ENCODE assay signal across 8 cellular contexts in the genomic region with DNA sequence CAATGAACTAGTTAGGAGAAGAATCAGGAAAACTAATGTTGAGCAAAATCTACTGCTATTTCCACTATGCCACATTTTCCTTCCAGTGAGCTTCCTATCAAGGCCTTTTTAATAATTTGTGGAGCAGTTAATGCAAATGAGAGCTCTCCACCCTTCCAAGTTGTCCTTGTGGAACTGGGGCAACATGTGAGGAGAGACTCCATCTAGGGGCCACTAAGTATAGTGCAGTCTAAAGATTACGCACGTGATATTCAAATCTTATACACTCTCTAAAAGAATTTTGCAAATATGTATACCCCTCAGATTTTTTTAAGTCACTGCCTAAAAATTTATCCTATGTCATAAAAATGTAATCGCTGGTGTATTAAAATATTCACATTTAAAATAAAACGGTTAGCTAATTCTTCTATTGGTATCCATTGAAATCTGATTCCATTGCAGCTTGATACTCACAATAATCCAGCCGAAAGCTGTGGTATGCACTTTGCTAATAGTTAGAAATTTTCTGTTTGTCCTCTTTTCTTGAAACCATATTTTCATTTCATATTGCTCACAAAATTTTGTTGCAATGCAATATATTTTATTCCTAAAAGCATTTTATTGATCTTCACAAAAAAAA.
DNase-seq lines count a peak whose midpoint lies in the region; ATAC-seq, FAIRE-seq and TF ChIP-seq lines count a peak whose summit lies in the region.

No MANE protein-coding gene starts in this region.

- H3K9ac ChIP-seq in H1 (replicated peaks in 1 of 4; ENCODE audit: extremely low read depth in 1 of 4, low read depth in 3 of 4, low read length in 3 of 4), result no peak overlapping the region

- POLR2A ChIA-PET in Caco-2 (lab: Charles Lee) (interaction anchor here (0.6 kb wide), 1 partner anchor 836 kb away, joined by 10 read pairs; no protein-coding TSS in a partner anchor), H1 (lab: Charles Lee; ENCODE audit: partially characterized antibody) (interaction anchor here (0.6 kb wide), 1 partner anchor 361 kb away, joined by 4 read pairs; no protein-coding TSS in a partner anchor)

- H3K4ac ChIP-seq in H1 (replicated peaks; ENCODE audit: insufficient read length, low read depth, low read length), result no peak overlapping the region

- BruUV-seq in Caco-2 (replicated peaks; lab: Mats Ljungman, UMichigan), result no TSS peak

- no peak overlapping the region for H2BK120ac ChIP-seq in H1 (replicated peaks; ENCODE audit: low read depth, low read length)

- peak in 1 of 2 experiments; percentile 24 for DNase-seq in Caco-2
- DNase-seq in HAP-1 (ENCODE audit: low spot score in 2 of 2), result peak; percentile 20 to 32
- DNase-seq in NCI-H69 (lab: John Stamatoyannopoulos, UW), result peak; percentile 68
- no peak for DNase-seq in H1 (ENCODE audit: low read depth in 1 of 2, low spot score in 2 of 2)
- DNase-seq in osteocyte (ENCODE audit: extremely low spot score, unreplicated experiment), result no peak
- DNase-seq in DMS153 (lab: John Stamatoyannopoulos, UW), result no peak

- no peak overlapping the region for H3K23ac ChIP-seq in H1 (ENCODE audit: insufficient read length)

- in situ Hi-C loops in HAP-1 (cut with MboI; ENCODE audit: low sequenced_read_pairs), result no loop called here

- H3K4me1 Mint-ChIP-seq in Caco-2 (ENCODE audit: low read depth, unreplicated experiment), result no peaks in the 10 kb centered on the region
- H3K4me1 Mint-ChIP-seq in osteocyte (ENCODE audit: unreplicated experiment), result no peaks in the 10 kb centered on the region

- H3K4me3 Mint-ChIP-seq in Caco-2 (ENCODE audit: unreplicated experiment) (no peak overlapping the region), osteocyte (ENCODE audit: unreplicated experiment) (no peak overlapping the region)

- no peak overlapping the region for H3K14ac ChIP-seq in H1 (ENCODE audit: insufficient read length)

- TF ChIP-seq EP300 in H1 (IDR thresholded peaks at IDR 0.05; ENCODE audit: borderline replicate concordance in 1 of 2, low read depth in 2 of 2, low read length in 2 of 2), result no peak

- H3K18ac ChIP-seq in H1 (ENCODE audit: extremely low read depth, low read length), result no peak overlapping the region

- H3K23me2 ChIP-seq in H1 (ENCODE audit: low read depth, low read length), result no peaks in the 10 kb centered on the region

- H2BK20ac ChIP-seq in H1 (ENCODE audit: low read length), result no peak overlapping the region

- no peak overlapping the region for H2AK5ac ChIP-seq in H1 (ENCODE audit: low read depth, low read length)

- no peaks in the 10 kb centered on the region for H3K36me3 ChIP-seq in Caco-2 (ENCODE audit: control insufficient read depth, insufficient read depth, low read length)
- no peaks in the 10 kb centered on the region for H3K36me3 ChIP-seq in HAP-1 (replicated peaks)
- no peaks in the 10 kb centered on the region for H3K36me3 ChIP-seq in H1 (ENCODE audit: control insufficient read depth in 2 of 4, insufficient read depth in 4 of 4, low read length in 3 of 4)

- H3K4me1 ChIP-seq in Caco-2 (no peaks in the 10 kb centered on the region), HAP-1 (no peaks in the 10 kb centered on the region), H1 (replicated peaks in 1 of 4; ENCODE audit: control insufficient read depth in 3 of 4, insufficient read depth in 4 of 4, low read length in 3 of 4) (peaks cover 0 to 3% (median 0%) of the 10 kb centered on the region in 4 experiments; a peak in 2 of 7 replicates)

- H3K36me3 Mint-ChIP-seq in Caco-2 (ENCODE audit: insufficient read depth, unreplicated experiment) (no peaks in the 10 kb centered on the region), osteocyte (ENCODE audit: unreplicated experiment) (no peaks in the 10 kb centered on the region)

- peaks cover 19% of the 10 kb centered on the region for H3K27me3 Mint-ChIP-seq in Caco-2 (ENCODE audit: insufficient read depth, unreplicated experiment)
- H3K27me3 Mint-ChIP-seq in osteocyte (ENCODE audit: unreplicated experiment), result no peaks in the 10 kb centered on the region

- peaks cover 0 to 2% of the 10 kb centered on the region in 2 experiments for H4K20me1 ChIP-seq in H1 (replicated peaks in 1 of 2; ENCODE audit: control insufficient read depth in 1 of 2, insufficient read depth in 2 of 2, low read length in 2 of 2)

- FAIRE-seq in H1 (lab: Jason Lieb, UNC), result peak; percentile 70

- H3K9me3 Mint-ChIP-seq in Caco-2 (ENCODE audit: unreplicated experiment) (no peaks in the 10 kb centered on the region), osteocyte (ENCODE audit: unreplicated experiment) (no peaks in the 10 kb centered on the region)

- H3K27ac Mint-ChIP-seq in Caco-2 (ENCODE audit: unreplicated experiment) (no peak overlapping the region), osteocyte (ENCODE audit: unreplicated experiment) (no peak overlapping the region)

- no peak overlapping the region for H4K91ac ChIP-seq in H1 (replicated peaks; ENCODE audit: insufficient read length, low read length)

- no peak overlapping the region for H2BK12ac ChIP-seq in H1 (ENCODE audit: low read depth, low read length)

- H3K27me3 ChIP-seq in Caco-2 (replicated peaks; ENCODE audit: control insufficient read depth, insufficient read depth, low read length) (no peaks in the 10 kb centered on the region), HAP-1 (ENCODE audit: low read depth) (no peaks in the 10 kb centered on the region), H1 (replicated peaks in 1 of 4; ENCODE audit: control insufficient read depth in 3 of 4, extremely low read depth in 1 of 4, insufficient read depth in 3 of 4, low read length in 3 of 4) (no peaks in the 10 kb centered on the region)

- WGBS in H1 (ENCODE audit: extremely low coverage in 1 of 2, insufficient coverage in 1 of 2, insufficient read length in 1 of 2, insufficient replicate concordance in 2 of 2, low coverage in 1 of 2, low lambda C conversion rate in 2 of 2, missing lambda C conversion rate in 1 of 2), 2 experiments, result 32% methylated on average over 5 of the region's 5 CpGs; no CpG with 5 or more reads in 1 of the 2 experiments

- H3K9me3 ChIP-seq in Caco-2 (no peaks in the 10 kb centered on the region), HAP-1 (no peaks in the 10 kb centered on the region), H1 (ENCODE audit: insufficient read depth in 2 of 2, low read depth in 1 of 2, low read length in 1 of 2) (no peaks in the 10 kb centered on the region)

- no peak overlapping the region for H2BK5ac ChIP-seq in H1 (ENCODE audit: low read depth, low read length)

- H2BK15ac ChIP-seq in H1 (ENCODE audit: low read length), result no peak overlapping the region

- intact Hi-C loops in Caco-2 (cut with micrococcal nuclease; ENCODE audit: unreplicated experiment), result loop anchor here (2.0 kb wide), 1 partner anchor 62 kb away; no protein-coding TSS in a partner anchor

- no peak overlapping the region for H4K8ac ChIP-seq in H1 (ENCODE audit: extremely low read depth, insufficient read depth, low read length)

- TF ChIP-seq POLR2A in H1 (IDR thresholded peaks at IDR 0.05; ENCODE audit: control extremely low read depth in 1 of 2, low read depth in 2 of 2, low read length in 2 of 2), result no peak

- TF ChIP-seq RAD21 in H1 (IDR thresholded peaks at IDR 0.05 in 1 of 2, conservative IDR thresholded peaks at IDR 0.05 in 1 of 2; ENCODE audit: low read depth in 2 of 2, low read length in 2 of 2), result peak; percentile 53 to 62; a peak in 3 of 4 replicates

- CTCF ChIA-PET in Caco-2 (lab: Charles Lee), result interaction anchor here (0.8 kb wide), 1 partner anchor 62 kb away, joined by 4 read pairs; no protein-coding TSS in a partner anchor
- CTCF ChIA-PET in H1 (lab: Charles Lee; ENCODE audit: partially characterized antibody), result interaction anchor here (0.6 to 2.4 kb wide), 57 partner anchors 8 to 1902 kb away, joined by 3 to 19 read pairs (median 4); no protein-coding TSS in a partner anchor

- no peak overlapping the region for H2AFZ ChIP-seq in H1 (ENCODE audit: low read length)

- no peak overlapping the region for H4K5ac ChIP-seq in H1 (ENCODE audit: insufficient read length, low read depth, low read length)

- H3K4me2 ChIP-seq in H1 (ENCODE audit: insufficient read depth in 1 of 2, low read depth in 2 of 2, low read length in 2 of 2), result no peak overlapping the region

- TF ChIP-seq CTCF in Caco-2 (IDR thresholded peaks at IDR 0.05; ENCODE audit: insufficient read depth in 1 of 2, low read depth in 1 of 2, low read length in 1 of 2, severe bottlenecking in 1 of 2, unreplicated experiment in 1 of 2), result peak; percentile 70 to 71
- TF ChIP-seq CTCF in H1 (IDR thresholded peaks at IDR 0.05; ENCODE audit: control extremely low read depth in 1 of 3, insufficient read depth in 1 of 3, low read depth in 1 of 3, low read length in 3 of 3), result peak in 2 of 3 experiments; percentile 51 to 61; a peak in 3 of 4 replicates
- TF ChIP-seq CTCF in osteocyte (IDR thresholded peaks at IDR 0.05), result peak; percentile 71

- H3K79me2 ChIP-seq in H1 (ENCODE audit: control insufficient read depth in 1 of 2, insufficient read depth in 2 of 2, low read length in 2 of 2), result no peaks in the 10 kb centered on the region

- no peak for ATAC-seq in GM18520 (IDR thresholded peaks at IDR 0.05; ENCODE audit: unreplicated experiment)
- ATAC-seq in GM21390 (IDR thresholded peaks at IDR 0.05; ENCODE audit: unreplicated experiment), result no peak

- H3K4me3 ChIP-seq in Caco-2 (ENCODE audit: low read depth, low read length) (no peak overlapping the region), HAP-1 (no peak overlapping the region), H1 (ENCODE audit: extremely low read depth in 1 of 4, insufficient read depth in 2 of 4, low read depth in 3 of 4, low read length in 4 of 4) (no peak overlapping the region)

- no peak overlapping the region for H3K27ac ChIP-seq in H1 (ENCODE audit: low read depth, low read length)

- H3K56ac ChIP-seq in H1 (replicated peaks; ENCODE audit: insufficient read length, low read depth, low read length), result no peak overlapping the region

- H3K79me1 ChIP-seq in H1 (ENCODE audit: low read depth, low read length), result no peaks in the 10 kb centered on the region

TF ChIP-seq in H1, 55 proteins besides CTCF, POLR2A, EP300 and RAD21 (continues in another document):
- no peak for TF ChIP-seq SP4 (IDR thresholded peaks at IDR 0.05; ENCODE audit: low read length)
- TF ChIP-seq BACH1 (IDR thresholded peaks at IDR 0.05; ENCODE audit: low read length), result no peak
- no peak for TF ChIP-seq RXRA (IDR thresholded peaks at IDR 0.05; ENCODE audit: insufficient read depth, low read depth, low read length)
- no peak for TF ChIP-seq SRF (IDR thresholded peaks at IDR 0.05; ENCODE audit: low read depth, low read length)
- TF ChIP-seq HDAC6 (IDR thresholded peaks at IDR 0.05; ENCODE audit: low read depth, low read length), result no peak
- TF ChIP-seq NANOG (IDR thresholded peaks at IDR 0.05; ENCODE audit: insufficient read depth, low read depth, low read length, poor library complexity, severe bottlenecking), result no peak
- TF ChIP-seq ZNF274 (IDR thresholded peaks at IDR 0.05; ENCODE audit: borderline replicate concordance, extremely low read depth, low read length), result no peak
- no peak for TF ChIP-seq JUND (IDR thresholded peaks at IDR 0.05; ENCODE audit: low read length)
- TF ChIP-seq TCF12 (IDR thresholded peaks at IDR 0.05; ENCODE audit: low read depth, low read length), result no peak
- TF ChIP-seq CREB1 (IDR thresholded peaks at IDR 0.05), result no peak

Comparison
In these comparisons a context has a peak if more than half of its experiments do, and no peak if none do; other contexts are left out.
1. DNase-seq: peak in HAP-1 (2 of 2) and NCI-H69 (single experiment); none in H1 (0 of 2), osteocyte (single experiment) and DMS153 (single experiment).
2. Peak in every context shown above with its lines, with median percentiles within 50 percentile points of each other: CTCF ChIP-seq.